18 cellular contexts compared by ENCODE assay signal in genomic region chr4:159608434-159608833, GRCh38.
A peak's percentile ranks its signal among the peaks of the same experiment; 100 is the strongest.
DNase-seq lines count a peak whose midpoint lies in the region; ATAC-seq and TF ChIP-seq lines count a peak whose summit lies in the region.
"Had no signal": no experiment of that assay in that cellular context is flagged by ENCODE, and none has a peak within 500 bp of the region (broad histone marks: within the 10 kb centered on the region; RNA-seq: fewer than 3 reads in every experiment).

No MANE protein-coding gene starts in this region.

- H3K79me2 ChIP-seq in GM23338 (replicated peaks; ENCODE audit: insufficient read depth): no peaks in the 10 kb centered on the region

- H3K4me3 ChIP-seq in GM23338: no peak overlapping the region
- H3K4me3 ChIP-seq: esophagus muscularis mucosa, left lung, tibial nerve had no signal

- H3K36me3 ChIP-seq in GM23338 (ENCODE audit: insufficient read depth): peaks cover 6% of the 10 kb centered on the region; the same call in 1 of the 2 replicates
- H3K36me3 ChIP-seq: esophagus muscularis mucosa, left lung, tibial nerve had no signal

- H3K27me3 Mint-ChIP-seq in GM23338 (ENCODE audit: insufficient read depth, low read depth, poor library complexity): peaks cover 1% of the 10 kb centered on the region
- H3K27me3 Mint-ChIP-seq in brain: peaks cover 7% of the 10 kb centered on the region
- H3K27me3 Mint-ChIP-seq: activated CD4-positive, alpha-beta T cell treated with anti-CD3 and anti-CD28 coated beads, Interleukin-2, amount 10 ng/mL, durations not matched to agents 24 days and 14 days; activated naive CD8-positive, alpha-beta T cell treated with anti-CD3 and anti-CD28 coated beads for 36 hours; T-helper 17 cell had no signal

- H3K9me3 Mint-ChIP-seq in GM23338 (peaks cover 36% of the 10 kb centered on the region), brain (peaks cover 12 to 28% (median 23%) of the 10 kb centered on the region in 5 experiments)
- H3K9me3 Mint-ChIP-seq in stimulated activated effector memory CD8-positive, alpha-beta T cell treated with anti-CD3 and anti-CD28 coated beads, Interleukin-12 subunit alpha, Interleukin-12 subunit beta, amount 100 ng/mL, for 72 hours: peaks cover 12% of the 10 kb centered on the region
- H3K9me3 Mint-ChIP-seq: activated CD4-positive, alpha-beta T cell treated with anti-CD3 and anti-CD28 coated beads, Interleukin-2, amount 10 ng/mL, durations not matched to agents 24 days and 14 days had no signal

- H3K27ac Mint-ChIP-seq in GM23338 (no peak overlapping the region), brain (peak overlapping the region in 3 of 5 experiments; percentile 28 to 86 (median 73))
- H3K27ac Mint-ChIP-seq in stimulated activated effector memory CD8-positive, alpha-beta T cell treated with anti-CD3 and anti-CD28 coated beads, Interleukin-12 subunit alpha, Interleukin-12 subunit beta, amount 100 ng/mL, for 72 hours: no peak overlapping the region
- H3K27ac Mint-ChIP-seq: activated CD4-positive, alpha-beta T cell treated with anti-CD3 and anti-CD28 coated beads, Interleukin-2, amount 10 ng/mL, durations not matched to agents 24 days and 14 days; activated naive CD8-positive, alpha-beta T cell treated with anti-CD3 and anti-CD28 coated beads for 36 hours; natural killer cell; T-helper 17 cell had no signal

- no peak for ATAC-seq in GM23338
- no peak for ATAC-seq in GM19452 (IDR thresholded peaks at IDR 0.05; ENCODE audit: unreplicated experiment)
- ATAC-seq in stimulated activated effector memory CD8-positive, alpha-beta T cell treated with anti-CD3 and anti-CD28 coated beads, Interleukin-12 subunit alpha, Interleukin-12 subunit beta, amount 100 ng/mL, for 72 hours: no peak
- no peak for ATAC-seq in GM21423 (IDR thresholded peaks at IDR 0.05; ENCODE audit: unreplicated experiment)
- ATAC-seq: left lung, natural killer cell, T-helper 17 cell had no signal

- DNase-seq in GM23338 (ENCODE audit: low spot score) (no peak), LoVo (ENCODE audit: low spot score) (peak; percentile 23), medulla oblongata (ENCODE audit: extremely low spot score) (peak; percentile 18), OCI-M2 (lab: John Stamatoyannopoulos, UW; ENCODE audit: unreplicated experiment) (no peak)
- DNase-seq in stimulated activated effector memory CD8-positive, alpha-beta T cell treated with anti-CD3 and anti-CD28 coated beads, Interleukin-12 subunit alpha, Interleukin-12 subunit beta, amount 100 ng/mL, for 72 hours (ENCODE audit: low spot score in 2 of 2): no peak
- DNase-seq: activated CD4-positive, alpha-beta T cell treated with anti-CD3 and anti-CD28 coated beads, Interleukin-2, amount 10 ng/mL, durations not matched to agents 24 days and 14 days; activated naive CD8-positive, alpha-beta T cell treated with anti-CD3 and anti-CD28 coated beads for 36 hours; cortex of kidney; left lung; natural killer cell; NCI-H1092 treated with DMSO at 0.1 percent for 48 hours; RPMI8226; T-helper 17 cell had no signal

- H2AFZ ChIP-seq in GM23338: no peak overlapping the region

- no peaks in the 10 kb centered on the region for H3F3A ChIP-seq in GM23338 (replicated peaks; ENCODE audit: low read depth)

- H3K4me2 ChIP-seq in GM23338: no peak overlapping the region

- H3K4me1 Mint-ChIP-seq in GM23338 (peaks cover 4% of the 10 kb centered on the region; the same call in 1 of the 3 replicates), brain (peaks cover 14% of the 10 kb centered on the region)
- no peaks in the 10 kb centered on the region for H3K4me1 Mint-ChIP-seq in stimulated activated effector memory CD8-positive, alpha-beta T cell treated with anti-CD3 and anti-CD28 coated beads, Interleukin-12 subunit alpha, Interleukin-12 subunit beta, amount 100 ng/mL, for 72 hours
- H3K4me1 Mint-ChIP-seq: activated CD4-positive, alpha-beta T cell treated with anti-CD3 and anti-CD28 coated beads, Interleukin-2, amount 10 ng/mL, durations not matched to agents 24 days and 14 days; activated naive CD8-positive, alpha-beta T cell treated with anti-CD3 and anti-CD28 coated beads for 36 hours; natural killer cell; T-helper 17 cell had no signal

- H3K36me3 Mint-ChIP-seq in GM23338 (ENCODE audit: low read depth) (peaks cover 28% of the 10 kb centered on the region; the same call in 2 of the 3 replicates), brain (no peaks in the 10 kb centered on the region)
- no peaks in the 10 kb centered on the region for H3K36me3 Mint-ChIP-seq in stimulated activated effector memory CD8-positive, alpha-beta T cell treated with anti-CD3 and anti-CD28 coated beads, Interleukin-12 subunit alpha, Interleukin-12 subunit beta, amount 100 ng/mL, for 72 hours
- H3K36me3 Mint-ChIP-seq: activated naive CD8-positive, alpha-beta T cell treated with anti-CD3 and anti-CD28 coated beads for 36 hours; natural killer cell had no signal

- peak overlapping the region; percentile 7; the same call in 1 of the 2 replicates for H3K27ac ChIP-seq in GM23338 (ENCODE audit: low read depth)
- H3K27ac ChIP-seq: esophagus muscularis mucosa, left lung, tibial nerve had no signal

- no peaks in the 10 kb centered on the region; the same call in 1 of the 2 replicates for H3K4me1 ChIP-seq in GM23338 (ENCODE audit: insufficient read depth)
- H3K4me1 ChIP-seq: esophagus muscularis mucosa, left lung, tibial nerve had no signal

- H3K4me3 Mint-ChIP-seq in GM23338 (no peak overlapping the region), brain (no peak overlapping the region)
- no peak overlapping the region for H3K4me3 Mint-ChIP-seq in stimulated activated effector memory CD8-positive, alpha-beta T cell treated with anti-CD3 and anti-CD28 coated beads, Interleukin-12 subunit alpha, Interleukin-12 subunit beta, amount 100 ng/mL, for 72 hours
- H3K4me3 Mint-ChIP-seq: activated CD4-positive, alpha-beta T cell treated with anti-CD3 and anti-CD28 coated beads, Interleukin-2, amount 10 ng/mL, durations not matched to agents 24 days and 14 days; activated naive CD8-positive, alpha-beta T cell treated with anti-CD3 and anti-CD28 coated beads for 36 hours; natural killer cell; T-helper 17 cell had no signal

- no peaks in the 10 kb centered on the region for H3K27me3 ChIP-seq in GM23338 (ENCODE audit: insufficient read depth)
- H3K27me3 ChIP-seq: esophagus muscularis mucosa, left lung, tibial nerve had no signal

- TF ChIP-seq CTCF in GM23338 (conservative IDR thresholded peaks at IDR 0.05; ENCODE audit: low read depth in 2 of 2) (peak in 1 of 2 experiments; percentile 29; a peak in 2 of 4 replicates), brain (conservative IDR thresholded peaks at IDR 0.05) (no peak)

- no peaks in the 10 kb centered on the region for H4K20me1 ChIP-seq in GM23338 (replicated peaks; ENCODE audit: insufficient read depth)

- H3K9me2 ChIP-seq in GM23338 (ENCODE audit: insufficient read depth): no peaks in the 10 kb centered on the region

TF ChIP-seq in GM23338, 12 proteins besides CTCF, POLR2A, EP300 and RAD21 (continues in another document):
- no peak for TF ChIP-seq EZH2 (IDR thresholded peaks at IDR 0.05; ENCODE audit: low read depth, unreplicated experiment)
- no peak for TF ChIP-seq ZNF331 (CRISPR knock-in tag; IDR thresholded peaks at IDR 0.05; ENCODE audit: low read depth)
- no peak for TF ChIP-seq JUNB (IDR thresholded peaks at IDR 0.05; ENCODE audit: unreplicated experiment)
- TF ChIP-seq POLR2AphosphoS5 (IDR thresholded peaks at IDR 0.05; ENCODE audit: low read depth): no peak
- TF ChIP-seq, protein P1, sequence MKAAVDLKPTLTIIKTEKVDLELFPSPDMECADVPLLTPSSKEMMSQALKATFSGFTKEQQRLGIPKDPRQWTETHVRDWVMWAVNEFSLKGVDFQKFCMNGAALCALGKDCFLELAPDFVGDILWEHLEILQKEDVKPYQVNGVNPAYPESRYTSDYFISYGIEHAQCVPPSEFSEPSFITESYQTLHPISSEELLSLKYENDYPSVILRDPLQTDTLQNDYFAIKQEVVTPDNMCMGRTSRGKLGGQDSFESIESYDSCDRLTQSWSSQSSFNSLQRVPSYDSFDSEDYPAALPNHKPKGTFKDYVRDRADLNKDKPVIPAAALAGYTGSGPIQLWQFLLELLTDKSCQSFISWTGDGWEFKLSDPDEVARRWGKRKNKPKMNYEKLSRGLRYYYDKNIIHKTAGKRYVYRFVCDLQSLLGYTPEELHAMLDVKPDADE (IDR thresholded peaks at IDR 0.05): no peak
- TF ChIP-seq STAT1 (IDR thresholded peaks at IDR 0.05; ENCODE audit: unreplicated experiment): no peak

Comparison
In these comparisons a context has a peak if more than half of its experiments do, and no peak if none do; other contexts are left out.
1. DNase-seq: peak in LoVo (single experiment) and medulla oblongata (single experiment); none in GM23338 (single experiment), stimulated activated effector memory CD8-positive, alpha-beta T cell treated with anti-CD3 and anti-CD28 coated beads, Interleukin-12 subunit alpha, Interleukin-12 subunit beta, amount 100 ng/mL, for 72 hours (0 of 2) and OCI-M2 (single experiment).
2. H3K27ac Mint-ChIP-seq: peak in brain (3 of 5); none in GM23338 (single experiment) and stimulated activated effector memory CD8-positive, alpha-beta T cell treated with anti-CD3 and anti-CD28 coated beads, Interleukin-12 subunit alpha, Interleukin-12 subunit beta, amount 100 ng/mL, for 72 hours (single experiment).